Comparison of ENCODE assay signal across 9 cellular contexts in genomic region chr14:54902143-54902520, GRCh38. TPM values are rescaled to one million over a fixed set of nuclear protein-coding genes. Genes with fewer than 3 reads are reported as not detected.
DNase-seq lines count a peak whose midpoint lies in the region; ATAC-seq, FAIRE-seq and TF ChIP-seq lines count a peak whose summit lies in the region.
"Had no signal": no experiment of that assay in that cellular context is flagged by ENCODE, and none has a peak within 500 bp of the region (broad histone marks: within the 10 kb centered on the region; RNA-seq: fewer than 3 reads in every experiment).

No MANE protein-coding gene starts in this region.

- H3K4me3 Mint-ChIP-seq in progenitor cell of endocrine pancreas (ENCODE audit: low read depth), result peak overlapping the region; percentile 87

- H3K9me3 Mint-ChIP-seq in progenitor cell of endocrine pancreas (ENCODE audit: low read depth), result no peaks in the 10 kb centered on the region

- H3K4me1 ChIP-seq in SJCRH30, result peaks cover 4% of the 10 kb centered on the region; the same call in 1 of the 2 replicates

- H3K27ac ChIP-seq in SJCRH30, result no peak overlapping the region

- no peaks in the 10 kb centered on the region for H3K27me3 ChIP-seq in SJCRH30

- DNase-seq in DMS79 (lab: John Stamatoyannopoulos, UW) (peak; percentile 47), HUDEP-2 (lab: John Stamatoyannopoulos, UW; ENCODE audit: unreplicated experiment in 76 of 76) (peak in 56 of 76 experiments; percentile 9 to 64 (median 38)), SJCRH30 (peak; percentile 50 to 64), Right ventricle myocardium inferior (ENCODE audit: missing footprints) (peak; percentile 89), progenitor cell of endocrine pancreas (ENCODE audit: low spot score, unreplicated experiment) (peak; percentile 68), urothelium cell line (ENCODE audit: low spot score) (peak; percentile 78)
- DNase-seq in activated naive CD4-positive, alpha-beta T cell (lab: John Stamatoyannopoulos, UW), result peak; percentile 44 to 74 (median 54)

- no peaks in the 10 kb centered on the region for H3K27me3 Mint-ChIP-seq in progenitor cell of endocrine pancreas

- H3K36me3 ChIP-seq in SJCRH30, result no peaks in the 10 kb centered on the region

- peak; percentile 58 for FAIRE-seq in urothelium cell line (lab: Jason Lieb, UNC)
- FAIRE-seq: islet of Langerhans had no signal

- peaks cover 8% of the 10 kb centered on the region for H3K4me1 Mint-ChIP-seq in progenitor cell of endocrine pancreas (ENCODE audit: low read depth)

- TF ChIP-seq CTCF in progenitor cell of endocrine pancreas (IDR thresholded peaks at IDR 0.05; ENCODE audit: unreplicated experiment), result peak; percentile 17

- intact Hi-C loops in Right ventricle myocardium inferior (cut with DNase I), result no loop called here

- H3K4me3 ChIP-seq in SJCRH30, result peak overlapping the region; percentile 76

- H3K27ac Mint-ChIP-seq in progenitor cell of endocrine pancreas, result peak overlapping the region; percentile 41

- peaks cover 5% of the 10 kb centered on the region for H3K36me3 Mint-ChIP-seq in progenitor cell of endocrine pancreas (ENCODE audit: insufficient read depth)

- peak; percentile 48 for ATAC-seq in GM21423 (IDR thresholded peaks at IDR 0.05; ENCODE audit: unreplicated experiment)
- ATAC-seq in Right ventricle myocardium inferior, result peak; percentile 64

- H3K9me3 ChIP-seq in SJCRH30 (replicated peaks), result no peaks in the 10 kb centered on the region

RNA-seq across cellular contexts. Expression of gene GCH1, which starts 0.5 kb away (rescaled TPM):
- total RNA-seq in SJCRH30 (2014; rRNA removed; shearing (Covaris generic)), result 3.0 and 3.4 TPM in 2 replicates
- total RNA-seq in Right ventricle myocardium inferior (2.4 TPM), progenitor cell of endocrine pancreas (33.4 and 35.4 TPM in 2 replicates)

Comparison
In these comparisons a context has a peak if more than half of its experiments do, and no peak if none do; other contexts are left out.
1. DNase-seq: peak in every context shown above with its lines; median percentile 89 in Right ventricle myocardium inferior; 78 in urothelium cell line; 68 in progenitor cell of endocrine pancreas; 57 in SJCRH30; 54 in activated naive CD4-positive, alpha-beta T cell; 47 in DMS79; 38 in HUDEP-2.